Comparison of ENCODE assay signal across 15 cellular contexts in genomic region chr4:154471032-154471431, GRCh38. TPM values are rescaled to one million over a fixed set of nuclear protein-coding genes. Genes with fewer than 3 reads are reported as not detected.
DNase-seq lines count a peak whose midpoint lies in the region; ATAC-seq, FAIRE-seq and TF ChIP-seq lines count a peak whose summit lies in the region.
"Had no signal": no experiment of that assay in that cellular context is flagged by ENCODE, and none has a peak within 500 bp of the region (broad histone marks: within the 10 kb centered on the region; RNA-seq: fewer than 3 reads in every experiment).

No MANE protein-coding gene starts in this region.

- TF ChIP-seq RAD21 in K562 (CRISPR knock-in tag; conservative IDR thresholded peaks at IDR 0.05 in 1 of 2, IDR thresholded peaks at IDR 0.05 in 1 of 2) = no peak

- no peak overlapping the region for H3K9ac ChIP-seq in K562 (ENCODE audit: insufficient read depth in 1 of 2, low read depth in 2 of 2, low read length in 2 of 2)
- H3K9ac ChIP-seq in trophoblast cell (ENCODE audit: low read length) = no peak overlapping the region

- H4K20me1 ChIP-seq in K562 (replicated peaks; ENCODE audit: control insufficient read depth, insufficient read depth, low read length) = no peaks in the 10 kb centered on the region

- no peak overlapping the region for H3K23ac ChIP-seq in trophoblast cell (ENCODE audit: low read length)

- H3K27me3 ChIP-seq in K562 (ENCODE audit: control insufficient read depth in 2 of 2, insufficient read depth in 2 of 2, low read length in 2 of 2) = no peaks in the 10 kb centered on the region
- H3K27me3 ChIP-seq in trophoblast cell (ENCODE audit: insufficient read depth, low read length) = no peaks in the 10 kb centered on the region
- H3K27me3 ChIP-seq: cardiac muscle cell, tibial artery had no signal

- CTCF ChIA-PET in K562 (lab: Yijun Ruan, JAX; ENCODE audit: low intra/inter-chr PET ratio) = no interaction called here

- H2BK120ac ChIP-seq in trophoblast cell (ENCODE audit: insufficient read depth, low read length, poor library complexity) = no peak overlapping the region

- TF ChIP-seq POLR2A in K562 (conservative IDR thresholded peaks at IDR 0.05) = no peak

- H3K4ac ChIP-seq in trophoblast cell (ENCODE audit: low read depth, low read length) = no peak overlapping the region

- H2AFZ ChIP-seq in K562 (ENCODE audit: low read depth, low read length) (peak overlapping the region; percentile 56; the same call in 1 of the 2 replicates), trophoblast cell (ENCODE audit: insufficient read depth, low read length, poor library complexity) (no peak overlapping the region)

- WGBS in K562 (ENCODE audit: insufficient coverage, low coverage, missing lambda C conversion rate) = 27% methylated on average over 2 of the region's 2 CpGs
- no CpG with 5 or more reads among the region's 2 CpGs for WGBS in trophoblast cell (ENCODE audit: extremely low coverage, insufficient coverage, insufficient read length)

- no peaks in the 10 kb centered on the region for H3K79me1 ChIP-seq in trophoblast cell (ENCODE audit: low read length)

- H3K18ac ChIP-seq in trophoblast cell (ENCODE audit: low read length) = no peak overlapping the region

- H4K91ac ChIP-seq in trophoblast cell (ENCODE audit: low read depth, low read length) = no peak overlapping the region

- in situ Hi-C loops in K562 (cut with MboI) = no loop called here

- no peak overlapping the region for H4K8ac ChIP-seq in trophoblast cell (ENCODE audit: low read depth, low read length)

- H3K9me3 ChIP-seq in K562 (replicated peaks; ENCODE audit: control insufficient read depth, insufficient read depth, low read depth, low read length) (no peaks in the 10 kb centered on the region), trophoblast cell (ENCODE audit: insufficient read depth, low read depth, low read length) (no peaks in the 10 kb centered on the region)
- H3K9me3 ChIP-seq: tibial artery had no signal

- no peak overlapping the region for H3K4me3 ChIP-seq in K562
- no peak overlapping the region for H3K4me3 ChIP-seq in trophoblast cell (ENCODE audit: low read depth, low read length)
- H3K4me3 ChIP-seq: cardiac muscle cell, tibial artery had no signal

- H3K79me2 ChIP-seq in K562 (ENCODE audit: control insufficient read depth, insufficient read depth, low read length) = no peaks in the 10 kb centered on the region
- H3K79me2 ChIP-seq in trophoblast cell (ENCODE audit: control insufficient read depth, insufficient read depth, low read length, poor library complexity) = no peaks in the 10 kb centered on the region

- peak; percentile 39 for ATAC-seq in GM19324 (IDR thresholded peaks at IDR 0.05; ENCODE audit: low FRiP score, unreplicated experiment)
- peak; percentile 60 for ATAC-seq in GM21825 (IDR thresholded peaks at IDR 0.05; ENCODE audit: unreplicated experiment)
- peak; percentile 86 for ATAC-seq in HG03097 (IDR thresholded peaks at IDR 0.05; ENCODE audit: low FRiP score, unreplicated experiment)
- ATAC-seq in K562 = no peak

- H4K12ac ChIP-seq in trophoblast cell (ENCODE audit: low read depth, low read length) = no peak overlapping the region

- H3K36me3 ChIP-seq in K562 (ENCODE audit: control insufficient read depth, insufficient read depth, low read length) (no peaks in the 10 kb centered on the region), trophoblast cell (ENCODE audit: control insufficient read depth in 1 of 2, insufficient read depth in 2 of 2, low read length in 2 of 2) (no peaks in the 10 kb centered on the region)
- H3K36me3 ChIP-seq: cardiac muscle cell, tibial artery had no signal

- H2BK5ac ChIP-seq in trophoblast cell (ENCODE audit: low read depth, low read length, poor library complexity) = no peak overlapping the region

- TF ChIP-seq EP300 in K562 (IDR thresholded peaks at IDR 0.05; ENCODE audit: low read length) = no peak

- no peak for TF ChIP-seq CTCF in K562 (IDR thresholded peaks at IDR 0.05 in 2 of 3, conservative IDR thresholded peaks at IDR 0.05 in 1 of 3; ENCODE audit: insufficient read depth in 2 of 3, low read depth in 1 of 3, low read length in 3 of 3)

- no peak for FAIRE-seq in K562 (lab: Jason Lieb, UNC)

- no peak overlapping the region for H2AK5ac ChIP-seq in trophoblast cell (ENCODE audit: low read length)

- POLR2A ChIA-PET in K562 (lab: Yijun Ruan, JAX) = no interaction called here

- DNase-seq in K562 (ENCODE audit: extremely low read depth in 1 of 4, low spot score in 3 of 4) (no peak), cerebellar nuclear complex (lab: John Stamatoyannopoulos, UW) (no peak), NCI-H1417 (lab: John Stamatoyannopoulos, UW) (no peak), trophoblast cell (no peak), Ammon's horn (ENCODE audit: low spot score) (no peak)
- DNase-seq: activated CD4-positive, alpha-beta memory T cell treated with anti-CD3 and anti-CD28 coated beads for 36 hours; activated naive CD4-positive, alpha-beta T cell; NCI-H1105; NCI-H524 treated with DMSO at 0.1 percent for 48 hours; nucleus accumbens; tibial artery had no signal

- no peaks in the 10 kb centered on the region for H3K9me1 ChIP-seq in K562 (ENCODE audit: control insufficient read depth, insufficient read depth, low read length)

- no TSS peak for BruUV-seq in K562 (replicated peaks; lab: Mats Ljungman, UMichigan)

- peaks cover 6 to 33% of the 10 kb centered on the region in 2 experiments for H3K4me1 ChIP-seq in K562 (replicated peaks in 1 of 2; ENCODE audit: control insufficient read depth in 2 of 2, insufficient read depth in 2 of 2, low read length in 2 of 2)
- no peaks in the 10 kb centered on the region for H3K4me1 ChIP-seq in trophoblast cell (ENCODE audit: control insufficient read depth in 1 of 2, insufficient read depth in 2 of 2, low read length in 2 of 2)
- H3K4me1 ChIP-seq: tibial artery had no signal

- no peak overlapping the region for H3K27ac ChIP-seq in K562 (ENCODE audit: extremely low read depth, low read depth, low read length)
- no peak overlapping the region for H3K27ac ChIP-seq in trophoblast cell (ENCODE audit: low read depth, low read length)
- H3K27ac ChIP-seq: cardiac muscle cell, tibial artery had no signal

- intact Hi-C loops in K562 (cut with micrococcal nuclease) = no loop called here

- H2BK12ac ChIP-seq in trophoblast cell (ENCODE audit: low read length) = no peak overlapping the region

- no peak overlapping the region for H3K14ac ChIP-seq in trophoblast cell (ENCODE audit: low read length)

- H3K4me2 ChIP-seq in K562 (ENCODE audit: insufficient read depth, low read length) = no peak overlapping the region
- H3K4me2 ChIP-seq in trophoblast cell (ENCODE audit: low read length) = no peak overlapping the region

TF ChIP-seq in K562, 482 proteins besides CTCF, POLR2A, EP300 and RAD21 (continues in another document):
- TF ChIP-seq OTX1 (CRISPR knock-in tag; IDR thresholded peaks at IDR 0.05) (no peak), HNRNPH1 (optimal IDR thresholded peaks at IDR 0.05; ENCODE audit: low read depth, low read length) (no peak), GTF2A2 (tag; IDR thresholded peaks at IDR 0.05) (no peak), ELF4 (CRISPR knock-in tag; IDR thresholded peaks at IDR 0.05) (no peak), ZBTB11 (CRISPR knock-in tag; IDR thresholded peaks at IDR 0.05) (no peak)

RNA-seq across cellular contexts. Expression of gene DCHS2, which starts 20.6 kb away (rescaled TPM):
- 30.9 and 53.8 TPM in 2 replicates for total RNA-seq in K562 (2011; cell fraction: chromatin; rRNA removed; ENCODE audit: low replicate concordance)
- total RNA-seq in K562 (2011; cell fraction: nucleolus; rRNA removed) = 26.5 and 31.7 TPM in 2 replicates
- total RNA-seq in K562 (2011; cell fraction: nucleoplasm; rRNA removed) = 25.2 and 27.7 TPM in 2 replicates
- total RNA-seq in K562 (2014; rRNA removed) (5.5 and 5.7 TPM in 2 replicates), K562 (2014; rRNA removed; fragmentation: Illumina TruSeq; extraction: Trizol) (6.8 and 7.4 TPM in 2 replicates), K562 (2015; rRNA removed; fragmentation: Illumina TruSeq; extraction: Trizol) (5.7 and 5.8 TPM in 2 replicates), K562 (2021) (6.9 and 7.1 TPM in 2 replicates)
- polyA plus RNA-seq in K562 (2011; rRNA removed) (1.8 and 2.8 TPM in 2 replicates), K562 (2014; fragmentation: Illumina TruSeq; extraction: Trizol) (4.7 and 5.3 TPM in 2 replicates), K562 (2014; fragmentation: Nextera tagmentation; extraction: Ambion mirVana) (under 1 TPM; 0.49 to 0.92 TPM), K562 (2014; rRNA removed) (4.6 TPM in 2 replicates)
- polyA plus RNA-seq in K562 (2011; cell fraction: cytosol; rRNA removed) = 1.2 and 1.6 TPM in 2 replicates
- polyA plus RNA-seq in K562 (2011; cell fraction: nucleus; rRNA removed) = 4.2 and 7.1 TPM in 2 replicates
- 3.9 and 7.6 TPM in 2 replicates for polyA plus RNA-seq in K562 (2012)
- polyA minus RNA-seq in K562 (2011; rRNA and poly(A)+ RNA removed) = 6.5 and 7.1 TPM in 2 replicates
- polyA minus RNA-seq in K562 (2011; cell fraction: cytosol; rRNA and poly(A)+ RNA removed) = 4.7 and 5.5 TPM in 2 replicates
- 14.5 and 16.0 TPM in 2 replicates for polyA minus RNA-seq in K562 (2011; cell fraction: nucleus; rRNA and poly(A)+ RNA removed)
- polyA plus RNA-seq in trophoblast cell (2013) = 0.04 TPM in 2 replicates
- total RNA-seq: activated CD4-positive, alpha-beta memory T cell treated with anti-CD3 and anti-CD28 coated beads for 36 hours had no signal
- polyA plus RNA-seq: cardiac muscle cell had no signal
